ENCODE assay signal across 10 cellular contexts in genomic region chr18:26225022-26225693, GRCh38. TPM values are rescaled to one million over a fixed set of nuclear protein-coding genes. Genes with fewer than 3 reads are reported as not detected.
A peak's percentile ranks its signal among the peaks of the same experiment; 100 is the strongest.
DNase-seq lines count a peak whose midpoint lies in the region; ATAC-seq and TF ChIP-seq lines count a peak whose summit lies in the region.
"Had no signal": no experiment of that assay in that cellular context is flagged by ENCODE, and none has a peak within 500 bp of the region (broad histone marks: within the 10 kb centered on the region; RNA-seq: fewer than 3 reads in every experiment).

No MANE protein-coding gene starts in this region.

- H4K8ac ChIP-seq in mesendoderm (ENCODE audit: low read depth, low read length): no peak overlapping the region

- H3K36me3 Mint-ChIP-seq in CD4-positive, CD25-positive, alpha-beta regulatory T cell: no peaks in the 10 kb centered on the region
- no peaks in the 10 kb centered on the region for H3K36me3 Mint-ChIP-seq in WTC11

- H2AK5ac ChIP-seq in mesendoderm (ENCODE audit: low read length): no peak overlapping the region

- no peaks in the 10 kb centered on the region for H3K36me3 ChIP-seq in CD4-positive, CD25-positive, alpha-beta regulatory T cell (ENCODE audit: control insufficient read depth, insufficient read depth, low read length)
- no peaks in the 10 kb centered on the region for H3K36me3 ChIP-seq in GM23248 (ENCODE audit: low read depth)
- no peaks in the 10 kb centered on the region for H3K36me3 ChIP-seq in mesendoderm (ENCODE audit: control insufficient read depth, insufficient read depth, low read length)

- H3K4ac ChIP-seq in mesendoderm (ENCODE audit: low read depth, low read length): no peak overlapping the region

- H3K79me1 ChIP-seq in mesendoderm (ENCODE audit: low read length): no peaks in the 10 kb centered on the region

- no peaks in the 10 kb centered on the region for H3K9me2 ChIP-seq in GM23248 (ENCODE audit: insufficient read depth)

- in situ Hi-C loops in GM23248 (cut with MboI): no loop called here

- no peaks in the 10 kb centered on the region for H3K27me3 ChIP-seq in CD4-positive, CD25-positive, alpha-beta regulatory T cell (ENCODE audit: control insufficient read depth, insufficient read depth, low read length)
- peaks cover 9% of the 10 kb centered on the region; the same call in 1 of the 2 replicates for H3K27me3 ChIP-seq in GM23248 (replicated peaks; ENCODE audit: insufficient read depth)
- H3K27me3 ChIP-seq in mesendoderm (ENCODE audit: insufficient read depth, low read length, poor library complexity): no peaks in the 10 kb centered on the region

- H3K27ac Mint-ChIP-seq in CD4-positive, CD25-positive, alpha-beta regulatory T cell: peak overlapping the region in 2 of 3 donors; percentile 95 to 97
- H3K27ac Mint-ChIP-seq in WTC11: no peak overlapping the region

- H3K4me2 ChIP-seq in GM23248 (ENCODE audit: unreplicated experiment) (no peak overlapping the region), mesendoderm (ENCODE audit: low read length) (no peak overlapping the region)

- TF ChIP-seq CTCF in WTC11 (IDR thresholded peaks at IDR 0.05): no peak

- H2BK15ac ChIP-seq in mesendoderm (replicated peaks; ENCODE audit: low read depth): no peak overlapping the region

- H3K9me3 ChIP-seq in CD4-positive, CD25-positive, alpha-beta regulatory T cell (ENCODE audit: control insufficient read depth in 2 of 2, low read length in 2 of 2): no peaks in the 10 kb centered on the region
- no peaks in the 10 kb centered on the region for H3K9me3 ChIP-seq in GM23248 (ENCODE audit: low read depth)

- CTCF ChIA-PET in WTC11 (lab: Charles Lee): no interaction called here

- no peak overlapping the region for H4K5ac ChIP-seq in mesendoderm (ENCODE audit: low read length)

- H2BK120ac ChIP-seq in mesendoderm (ENCODE audit: low read depth, low read length): no peak overlapping the region

- POLR2A ChIA-PET in WTC11 (lab: Charles Lee): no interaction called here

- H4K20me1 ChIP-seq in GM23248 (ENCODE audit: insufficient read depth): no peaks in the 10 kb centered on the region

- no peak overlapping the region for H3K18ac ChIP-seq in mesendoderm (ENCODE audit: low read length)

- no peak overlapping the region for H3K56ac ChIP-seq in mesendoderm (ENCODE audit: low read length)

- peaks cover 24 to 32% (median 27%) of the 10 kb centered on the region in 4 donors for H3K4me1 Mint-ChIP-seq in CD4-positive, CD25-positive, alpha-beta regulatory T cell
- H3K4me1 Mint-ChIP-seq in WTC11: peaks cover 44% of the 10 kb centered on the region

- no peak overlapping the region for H3K4me3 ChIP-seq in CD4-positive, CD25-positive, alpha-beta regulatory T cell (ENCODE audit: low read depth, low read length)
- H3K4me3 ChIP-seq in GM23248 (0 out of 2 replicates have a peak overlapping the region, but pooled peaks have one; percentile 76), mesendoderm (ENCODE audit: low read length) (no peak overlapping the region)

- peaks cover 26% of the 10 kb centered on the region for H3K27me3 Mint-ChIP-seq in CD4-positive, CD25-positive, alpha-beta regulatory T cell
- peaks cover 3% of the 10 kb centered on the region; the same call in 1 of the 2 replicates for H3K27me3 Mint-ChIP-seq in WTC11 (ENCODE audit: low read depth)

- no peak overlapping the region for H3K23ac ChIP-seq in mesendoderm (ENCODE audit: low read length)

- no peaks in the 10 kb centered on the region for H3K9me3 Mint-ChIP-seq in CD4-positive, CD25-positive, alpha-beta regulatory T cell
- H3K9me3 Mint-ChIP-seq in WTC11: no peaks in the 10 kb centered on the region

- H3K9ac ChIP-seq in GM23248: 0 out of 2 replicates have a peak overlapping the region, but pooled peaks have one; percentile 88
- H3K9ac ChIP-seq in mesendoderm (ENCODE audit: low read length): no peak overlapping the region

- ATAC-seq in CD4-positive, CD25-positive, alpha-beta regulatory T cell (ENCODE audit: low read depth in 2 of 2): no peak
- ATAC-seq in WTC11 (0 out of 2 replicates have a peak, but pooled peaks have one; percentile 9), GM19023 (IDR thresholded peaks at IDR 0.05; ENCODE audit: unreplicated experiment) (no peak), GM18870 (IDR thresholded peaks at IDR 0.05; ENCODE audit: unreplicated experiment) (no peak)

- peak overlapping the region; percentile 93 to 98 (median 96) for H3K4me3 Mint-ChIP-seq in CD4-positive, CD25-positive, alpha-beta regulatory T cell
- peak overlapping the region; percentile 88 for H3K4me3 Mint-ChIP-seq in WTC11

- 0 out of 2 replicates have a peak, but pooled peaks cover 4% of the 10 kb centered on the region for H3K79me2 ChIP-seq in GM23248 (ENCODE audit: insufficient read depth)
- peaks cover 4% of the 10 kb centered on the region for H3K79me2 ChIP-seq in mesendoderm (ENCODE audit: control insufficient read depth, insufficient read depth, low read length)

- peaks cover 17% of the 10 kb centered on the region for H3K4me1 ChIP-seq in CD4-positive, CD25-positive, alpha-beta regulatory T cell (ENCODE audit: control insufficient read depth, insufficient read depth, low read length, poor library complexity, severe bottlenecking)
- H3K4me1 ChIP-seq in GM23248 (ENCODE audit: insufficient read depth): peaks cover 12% of the 10 kb centered on the region; the same call in 1 of the 2 replicates
- H3K4me1 ChIP-seq in mesendoderm (ENCODE audit: control insufficient read depth, low read depth, low read length): no peaks in the 10 kb centered on the region

- no peak for DNase-seq in CD4-positive, CD25-positive, alpha-beta regulatory T cell
- peak; percentile 13 for DNase-seq in GM23248
- no peak for DNase-seq in WTC11 (ENCODE audit: low spot score)
- DNase-seq in mesendoderm: peak; percentile 68
- DNase-seq in NCI-H446 treated with DMSO at 0.1 percent for 48 hours (lab: John Stamatoyannopoulos, UW): no peak
- no peak for DNase-seq in anterior cingulate cortex (lab: John Stamatoyannopoulos, UW)
- DNase-seq: activated CD4-positive, alpha-beta T cell treated with anti-CD3 and anti-CD28 coated beads, Interleukin-2, amount 50 U/mL, for 4 hours; cortex of kidney had no signal

- no peaks in the 10 kb centered on the region for H3F3A ChIP-seq in GM23248 (ENCODE audit: insufficient read depth)

- H3K27ac ChIP-seq in CD4-positive, CD25-positive, alpha-beta regulatory T cell (ENCODE audit: insufficient read depth, low read length, poor library complexity, severe bottlenecking): no peak overlapping the region
- no peak overlapping the region for H3K27ac ChIP-seq in GM23248
- H3K27ac ChIP-seq in mesendoderm (ENCODE audit: low read depth, low read length): no peak overlapping the region

- H2BK5ac ChIP-seq in mesendoderm (ENCODE audit: low read length): no peak overlapping the region

- H2AFZ ChIP-seq in GM23248: peak overlapping the region; percentile 88

- WGBS in GM23248 (ENCODE audit: low coverage in 1 of 2, low lambda C conversion rate in 2 of 2, missing lambda C conversion rate in 2 of 2), 2 experiments: 64 to 67% methylated on average over 7 of the region's 7 CpGs
- WGBS in mesendoderm (ENCODE audit: extremely low coverage, insufficient coverage, low lambda C conversion rate): no CpG with 5 or more reads among the region's 7 CpGs

TF ChIP-seq in WTC11, 78 proteins besides CTCF, POLR2A, EP300 and RAD21 (continues in another document):
- TF ChIP-seq NR2C2 (CRISPR knock-in tag; IDR thresholded peaks at IDR 0.05) (no peak), PREB (CRISPR knock-in tag; IDR thresholded peaks at IDR 0.05; ENCODE audit: borderline replicate concordance) (no peak), STAT6 (CRISPR knock-in tag; conservative IDR thresholded peaks at IDR 0.05; ENCODE audit: low read depth) (no peak), CBFB (CRISPR knock-in tag; IDR thresholded peaks at IDR 0.05; ENCODE audit: low read depth) (no peak)

RNA-seq across cellular contexts. Expression of gene TAF4B, which starts 1.1 kb away (rescaled TPM):
- 5.0 TPM for total RNA-seq in CD4-positive, CD25-positive, alpha-beta regulatory T cell
- 1 to 10 TPM; 1.6 to 5.6 (median 4.0) TPM for polyA plus RNA-seq in CD4-positive, CD25-positive, alpha-beta regulatory T cell
- total RNA-seq in GM23248 (2014; rRNA removed; shearing (Covaris generic)): 1.1 and 1.9 TPM in 2 replicates
- 1.5 and 1.6 TPM in 2 replicates for polyA plus RNA-seq in GM23248 (2016; fragmentation: Nextera tagmentation; extraction: Ambion mirVana)
- 13.3 to 15.2 TPM (median 13.8 TPM) in 3 replicates for total RNA-seq in WTC11 (2021)
- 12.2 TPM for polyA plus RNA-seq in mesendoderm (2013, experiment 1 of 2)
- 13.0 TPM for polyA plus RNA-seq in mesendoderm (2013, experiment 2 of 2)

Comparison
In these comparisons a context has a peak if more than half of its experiments do, and no peak if none do; other contexts are left out.
1. DNase-seq: peak in GM23248 (single experiment) and mesendoderm (single experiment); none in CD4-positive, CD25-positive, alpha-beta regulatory T cell (0 of 3), WTC11 (single experiment), NCI-H446 treated with DMSO at 0.1 percent for 48 hours (single experiment) and anterior cingulate cortex (0 of 58).